Comparison of ENCODE assay signal across 9 cellular contexts in the genomic region with DNA sequence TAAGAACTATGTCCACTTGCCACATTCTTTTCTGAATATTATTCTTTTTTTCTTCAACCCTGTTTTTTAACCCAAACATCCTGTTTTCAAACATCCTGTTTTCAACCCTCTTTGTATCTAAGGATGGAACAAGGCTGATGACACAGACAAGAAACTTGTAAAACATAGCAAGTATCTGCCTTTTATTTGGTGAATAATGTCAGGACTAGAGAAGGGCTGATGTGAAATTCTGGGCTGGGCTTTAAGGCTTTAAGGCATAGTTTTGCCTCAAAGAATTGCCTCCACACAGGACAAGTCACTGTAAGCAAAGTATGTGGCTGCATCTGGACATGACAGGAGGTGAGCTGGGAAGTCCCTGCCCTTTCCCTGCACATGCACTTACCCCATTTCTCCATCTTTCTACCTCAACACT. TPM values are rescaled to one million over a fixed set of nuclear protein-coding genes. Genes with fewer than 3 reads are reported as not detected.
DNase-seq lines count a peak whose midpoint lies in the region; ATAC-seq lines count a peak whose summit lies in the region.
"Had no signal": no experiment of that assay in that cellular context is flagged by ENCODE, and none has a peak within 500 bp of the region (broad histone marks: within the 10 kb centered on the region; RNA-seq: fewer than 3 reads in every experiment).

No MANE protein-coding gene starts in this region.

- peak overlapping the region; percentile 21 for H3K4me3 Mint-ChIP-seq in activated T-cell treated with anti-CD3 and anti-CD28 coated beads, Interleukin-2, amount 50 U/mL, for 24 hours
- H3K4me3 Mint-ChIP-seq in immature natural killer cell: no peak overlapping the region

- no peak overlapping the region for H3K4me3 ChIP-seq in adipocyte (ENCODE audit: low read length)
- H3K4me3 ChIP-seq: BLaER1 had no signal

- H3K9me3 ChIP-seq in adipocyte (ENCODE audit: control insufficient read depth, low read length): no peaks in the 10 kb centered on the region
- H3K9me3 ChIP-seq: BLaER1 had no signal

- peaks cover 18% of the 10 kb centered on the region for H3K4me1 ChIP-seq in adipocyte (ENCODE audit: control insufficient read depth, insufficient read depth, low read length)

- H3K27me3 Mint-ChIP-seq in activated T-cell treated with anti-CD3 and anti-CD28 coated beads, Interleukin-2, amount 50 U/mL, for 24 hours: no peaks in the 10 kb centered on the region
- H3K27me3 Mint-ChIP-seq in immature natural killer cell (ENCODE audit: low read depth in 3 of 3): peaks cover 0 to 2% (median 0%) of the 10 kb centered on the region in 3 donors

- H3K4me1 Mint-ChIP-seq in activated T-cell treated with anti-CD3 and anti-CD28 coated beads, Interleukin-2, amount 50 U/mL, for 24 hours (ENCODE audit: low read depth): peaks cover 54% of the 10 kb centered on the region
- peaks cover 0 to 11% of the 10 kb centered on the region in 2 donors for H3K4me1 Mint-ChIP-seq in immature natural killer cell

- ATAC-seq in HG02885 (IDR thresholded peaks at IDR 0.05; ENCODE audit: poor library complexity, unreplicated experiment): peak; percentile 49
- peak; percentile 30 for ATAC-seq in stimulated activated naive CD8-positive, alpha-beta T cell treated with anti-CD3 and anti-CD28 coated beads, Interleukin-15, Interleukin-2, amounts not matched to agents 100 U/mL and 50 U/mL, for 24 hours

- peaks cover 4% of the 10 kb centered on the region for H3K9me3 Mint-ChIP-seq in activated T-cell treated with anti-CD3 and anti-CD28 coated beads, Interleukin-2, amount 50 U/mL, for 24 hours
- no peaks in the 10 kb centered on the region for H3K9me3 Mint-ChIP-seq in immature natural killer cell

- no peaks in the 10 kb centered on the region for H3K36me3 Mint-ChIP-seq in activated T-cell treated with anti-CD3 and anti-CD28 coated beads, Interleukin-2, amount 50 U/mL, for 24 hours (ENCODE audit: low read depth)
- H3K36me3 Mint-ChIP-seq in immature natural killer cell: no peaks in the 10 kb centered on the region

- H3K27me3 ChIP-seq in adipocyte (replicated peaks; ENCODE audit: control insufficient read depth, insufficient read depth, low read length): no peaks in the 10 kb centered on the region
- H3K27me3 ChIP-seq: BLaER1 had no signal

- H3K36me3 ChIP-seq in adipocyte (ENCODE audit: control insufficient read depth, insufficient read depth, low read length, severe bottlenecking): no peaks in the 10 kb centered on the region
- H3K36me3 ChIP-seq: BLaER1 had no signal

- peak overlapping the region; percentile 93 for H3K27ac Mint-ChIP-seq in activated T-cell treated with anti-CD3 and anti-CD28 coated beads, Interleukin-2, amount 50 U/mL, for 24 hours
- H3K27ac Mint-ChIP-seq in immature natural killer cell: peak overlapping the region in 3 of 6 donors; percentile 34 to 40 (median 39)

- no peak for DNase-seq in activated T-cell treated with anti-CD3 and anti-CD28 coated beads, Interleukin-2, amount 50 U/mL, for 24 hours
- DNase-seq in activated T-cell treated with anti-CD3 and anti-CD28 coated beads for 4 hours (no peak), adipocyte (ENCODE audit: low read depth) (peak; percentile 45), NCI-H2171 (lab: John Stamatoyannopoulos, UW) (no peak), medulla oblongata (ENCODE audit: extremely low spot score) (no peak), immature natural killer cell (no peak)
- peak; percentile 34 for DNase-seq in stimulated activated naive CD8-positive, alpha-beta T cell treated with anti-CD3 and anti-CD28 coated beads, Interleukin-15, Interleukin-2, amounts not matched to agents 100 U/mL and 50 U/mL, for 24 hours

- no peak overlapping the region for H3K9ac ChIP-seq in adipocyte (ENCODE audit: low read length)
- H3K9ac ChIP-seq: BLaER1 had no signal

RNA-seq across cellular contexts. Expression of a gene that starts 42.5 kb away (rescaled TPM):
- polyA plus RNA-seq in immature natural killer cell: 1 to 10 TPM; 4.9 to 6.3 (median 5.2) TPM

Comparison
In these comparisons a context has a peak if more than half of its experiments do, and no peak if none do; other contexts are left out.
1. DNase-seq: peak in adipocyte (single experiment) and stimulated activated naive CD8-positive, alpha-beta T cell treated with anti-CD3 and anti-CD28 coated beads, Interleukin-15, Interleukin-2, amounts not matched to agents 100 U/mL and 50 U/mL, for 24 hours (single experiment); none in activated T-cell treated with anti-CD3 and anti-CD28 coated beads, Interleukin-2, amount 50 U/mL, for 24 hours (single experiment), activated T-cell treated with anti-CD3 and anti-CD28 coated beads for 4 hours (single experiment), NCI-H2171 (single experiment), medulla oblongata (single experiment) and immature natural killer cell (0 of 3).